ENCODE assay signal across 14 cellular contexts in genomic region chr12:119683413-119683812, GRCh38. TPM values are rescaled to one million over a fixed set of nuclear protein-coding genes. Genes with fewer than 3 reads are reported as not detected.
DNase-seq lines count a peak whose midpoint lies in the region; ATAC-seq and TF ChIP-seq lines count a peak whose summit lies in the region.
"Had no signal": no experiment of that assay in that cellular context is flagged by ENCODE, and none has a peak within 500 bp of the region (broad histone marks: within the 10 kb centered on the region; RNA-seq: fewer than 3 reads in every experiment).

No MANE protein-coding gene starts in this region.

- peak overlapping the region; percentile 52 for H3K27ac Mint-ChIP-seq in activated CD4-positive, alpha-beta T cell treated with anti-CD3 and anti-CD28 coated beads, Interleukin-2, amount 10 ng/mL, durations not matched to agents 24 days and 14 days
- H3K27ac Mint-ChIP-seq in WTC11: peak overlapping the region; percentile 67; the same call in 1 of the 2 replicates
- H3K27ac Mint-ChIP-seq in natural killer cell treated with Interleukin-12 subunit alpha and Interleukin-12 subunit beta and Interleukin-15 and Interleukin-18, amount 100 ng/mL, for 72 hours: no peak overlapping the region

- no peak for ATAC-seq in WTC11
- no peak for ATAC-seq in natural killer cell treated with Interleukin-12 subunit alpha and Interleukin-12 subunit beta and Interleukin-15 and Interleukin-18, amount 100 ng/mL, for 72 hours

- peaks cover 17% of the 10 kb centered on the region for H3K4me1 Mint-ChIP-seq in activated CD4-positive, alpha-beta T cell treated with anti-CD3 and anti-CD28 coated beads, Interleukin-2, amount 10 ng/mL, durations not matched to agents 24 days and 14 days
- H3K4me1 Mint-ChIP-seq in WTC11: peaks cover 16% of the 10 kb centered on the region
- H3K4me1 Mint-ChIP-seq in natural killer cell treated with Interleukin-12 subunit alpha and Interleukin-12 subunit beta and Interleukin-15 and Interleukin-18, amount 100 ng/mL, for 72 hours (ENCODE audit: low read depth in 2 of 2): peaks cover 0 to 3% of the 10 kb centered on the region in 2 donors

- H3K27me3 Mint-ChIP-seq in activated CD4-positive, alpha-beta T cell treated with anti-CD3 and anti-CD28 coated beads, Interleukin-2, amount 10 ng/mL, durations not matched to agents 24 days and 14 days: no peaks in the 10 kb centered on the region
- H3K27me3 Mint-ChIP-seq in WTC11 (ENCODE audit: low read depth): no peaks in the 10 kb centered on the region
- H3K27me3 Mint-ChIP-seq in natural killer cell treated with Interleukin-12 subunit alpha and Interleukin-12 subunit beta and Interleukin-15 and Interleukin-18, amount 100 ng/mL, for 72 hours: no peaks in the 10 kb centered on the region
- H3K27me3 Mint-ChIP-seq: activated T-cell treated with anti-CD3 and anti-CD28 coated beads, Interleukin-2, amount 50 U/mL, for 24 hours had no signal

- H3K27ac ChIP-seq in thyroid gland: peak overlapping the region in 2 of 3 donors; percentile 67 to 87
- H3K27ac ChIP-seq: cardiac muscle cell had no signal

- H3K27me3 ChIP-seq in thyroid gland: no peaks in the 10 kb centered on the region
- H3K27me3 ChIP-seq: cardiac muscle cell, testis had no signal

- CTCF ChIA-PET in WTC11 (lab: Charles Lee): interaction anchor here (0.6 to 3.5 kb wide), 4 partner anchors 12 to 140 kb away, joined by 3 to 15 read pairs (median 8); no protein-coding TSS in a partner anchor

- H3K9me3 ChIP-seq in thyroid gland: no peaks in the 10 kb centered on the region
- H3K9me3 ChIP-seq: testis had no signal

- WGBS in thyroid gland, 2 donors: 73 to 91% methylated on average over 6 of the region's 6 CpGs

- POLR2A ChIA-PET in WTC11 (lab: Charles Lee): no interaction called here

- no peaks in the 10 kb centered on the region for H3K9me3 Mint-ChIP-seq in activated CD4-positive, alpha-beta T cell treated with anti-CD3 and anti-CD28 coated beads, Interleukin-2, amount 10 ng/mL, durations not matched to agents 24 days and 14 days
- H3K9me3 Mint-ChIP-seq in WTC11: no peaks in the 10 kb centered on the region
- H3K9me3 Mint-ChIP-seq in natural killer cell treated with Interleukin-12 subunit alpha and Interleukin-12 subunit beta and Interleukin-15 and Interleukin-18, amount 100 ng/mL, for 72 hours: no peaks in the 10 kb centered on the region
- H3K9me3 Mint-ChIP-seq: activated T-cell treated with anti-CD3 and anti-CD28 coated beads, Interleukin-2, amount 50 U/mL, for 24 hours had no signal

- peaks cover 56% of the 10 kb centered on the region for H3K36me3 Mint-ChIP-seq in activated CD4-positive, alpha-beta T cell treated with anti-CD3 and anti-CD28 coated beads, Interleukin-2, amount 10 ng/mL, durations not matched to agents 24 days and 14 days (ENCODE audit: low read depth)
- H3K36me3 Mint-ChIP-seq in WTC11: peaks cover 58% of the 10 kb centered on the region
- peaks cover 3% of the 10 kb centered on the region for H3K36me3 Mint-ChIP-seq in natural killer cell treated with Interleukin-12 subunit alpha and Interleukin-12 subunit beta and Interleukin-15 and Interleukin-18, amount 100 ng/mL, for 72 hours

- no peak for DNase-seq in activated CD4-positive, alpha-beta T cell treated with anti-CD3 and anti-CD28 coated beads, Interleukin-2, amount 10 ng/mL, durations not matched to agents 24 days and 14 days
- DNase-seq in activated CD4-positive, alpha-beta T cell treated with anti-CD3 and anti-CD28 coated beads, Interleukin-2, amount 50 U/mL, for 48 hours: no peak
- no peak for DNase-seq in WTC11 (ENCODE audit: low spot score)
- DNase-seq in fibroblast of the aortic adventitia (ENCODE audit: low read depth): peak; percentile 44
- DNase-seq in thyroid gland: no peak
- no peak for DNase-seq in NCI-H1417 (lab: John Stamatoyannopoulos, UW)
- no peak for DNase-seq in natural killer cell treated with Interleukin-12 subunit alpha and Interleukin-12 subunit beta and Interleukin-15 and Interleukin-18, amount 100 ng/mL, for 72 hours (ENCODE audit: low spot score)
- no peak for DNase-seq in GF-D8 (lab: John Stamatoyannopoulos, UW)
- DNase-seq: 8988T; activated T-cell treated with anti-CD3 and anti-CD28 coated beads, Interleukin-2, amount 50 U/mL, for 24 hours; NCI-H526 treated with DMSO at 0.1 percent for 48 hours; SHP77 treated with DMSO at 0.1 percent for 48 hours; testis had no signal

- H3K4me3 Mint-ChIP-seq in activated CD4-positive, alpha-beta T cell treated with anti-CD3 and anti-CD28 coated beads, Interleukin-2, amount 10 ng/mL, durations not matched to agents 24 days and 14 days: no peak overlapping the region
- no peak overlapping the region for H3K4me3 Mint-ChIP-seq in WTC11
- H3K4me3 Mint-ChIP-seq in natural killer cell treated with Interleukin-12 subunit alpha and Interleukin-12 subunit beta and Interleukin-15 and Interleukin-18, amount 100 ng/mL, for 72 hours: no peak overlapping the region
- H3K4me3 Mint-ChIP-seq: activated T-cell treated with anti-CD3 and anti-CD28 coated beads, Interleukin-2, amount 50 U/mL, for 24 hours had no signal

- H3K4me3 ChIP-seq in fibroblast of the aortic adventitia (ENCODE audit: low read depth, low read length): no peak overlapping the region
- no peak overlapping the region for H3K4me3 ChIP-seq in thyroid gland (replicated peaks in 1 of 3)
- H3K4me3 ChIP-seq: cardiac muscle cell, testis had no signal

- H3K36me3 ChIP-seq in thyroid gland: peaks cover 30 to 35% of the 10 kb centered on the region in 2 donors

- TF ChIP-seq CTCF in WTC11 (IDR thresholded peaks at IDR 0.05): no peak
- TF ChIP-seq CTCF in fibroblast of the aortic adventitia (IDR thresholded peaks at IDR 0.05; ENCODE audit: insufficient read depth, low read length): no peak
- no peak for TF ChIP-seq CTCF in thyroid gland (IDR thresholded peaks at IDR 0.05)

- no peak for TF ChIP-seq POLR2A in thyroid gland (IDR thresholded peaks at IDR 0.05)

- intact Hi-C loops in activated CD4-positive, alpha-beta T cell treated with anti-CD3 and anti-CD28 coated beads, Interleukin-2, amount 10 ng/mL, durations not matched to agents 24 days and 14 days (cut with micrococcal nuclease): loop anchor here (10.0 kb wide), 1 partner anchor 221 kb away; no protein-coding TSS in a partner anchor
- intact Hi-C loops in thyroid gland (cut with DNase I): no loop called here

- peaks cover 27 to 82% of the 10 kb centered on the region in 2 donors for H3K4me1 ChIP-seq in thyroid gland

TF ChIP-seq in WTC11, 78 proteins besides CTCF, POLR2A, EP300 and RAD21 (continues in another document):
- TF ChIP-seq HMGXB4 (CRISPR knock-in tag; IDR thresholded peaks at IDR 0.05): no peak
- no peak for TF ChIP-seq ZBTB43 (CRISPR knock-in tag; IDR thresholded peaks at IDR 0.05)
- no peak for TF ChIP-seq RORB (CRISPR knock-in tag; IDR thresholded peaks at IDR 0.05)
- TF ChIP-seq ZSCAN18 (CRISPR knock-in tag; IDR thresholded peaks at IDR 0.05): no peak
- TF ChIP-seq ZNF317 (CRISPR knock-in tag; IDR thresholded peaks at IDR 0.05; ENCODE audit: borderline replicate concordance, low read depth): no peak
- TF ChIP-seq JUN (CRISPR knock-in tag; IDR thresholded peaks at IDR 0.05): no peak
- TF ChIP-seq NFATC4 (CRISPR knock-in tag; IDR thresholded peaks at IDR 0.05): no peak
- TF ChIP-seq CDX4 (CRISPR knock-in tag; IDR thresholded peaks at IDR 0.05; ENCODE audit: borderline replicate concordance): no peak

RNA-seq across cellular contexts. Expression of gene PRKAB1, which starts 15.5 kb away (rescaled TPM):
- total RNA-seq in activated CD4-positive, alpha-beta T cell treated with anti-CD3 and anti-CD28 coated beads, Interleukin-2, amount 10 ng/mL, durations not matched to agents 24 days and 14 days: 27.5 and 33.3 TPM in 2 replicates
- total RNA-seq in WTC11 (2021): 26.2 to 32.3 TPM (median 26.4 TPM) in 3 replicates
- 6.4 and 19.9 TPM in 2 replicates for total RNA-seq in fibroblast of the aortic adventitia (ENCODE audit: low replicate concordance)
- total RNA-seq in thyroid gland: 100 to 1,000 TPM in 1 of 4 donors, 10 to 100 TPM in 3; 22.5 to 197 (median 32.3) TPM
- 10 to 100 TPM; 27.4 to 31.4 TPM for total RNA-seq in natural killer cell treated with Interleukin-12 subunit alpha and Interleukin-12 subunit beta and Interleukin-15 and Interleukin-18, amount 100 ng/mL, for 72 hours

Comparison
In these comparisons a context has a peak if more than half of its experiments do, and no peak if none do; other contexts are left out.
1. H3K27ac Mint-ChIP-seq: peak in activated CD4-positive, alpha-beta T cell treated with anti-CD3 and anti-CD28 coated beads, Interleukin-2, amount 10 ng/mL, durations not matched to agents 24 days and 14 days (single experiment) and WTC11 (single experiment); none in natural killer cell treated with Interleukin-12 subunit alpha and Interleukin-12 subunit beta and Interleukin-15 and Interleukin-18, amount 100 ng/mL, for 72 hours (0 of 2).